In the genomic region with DNA sequence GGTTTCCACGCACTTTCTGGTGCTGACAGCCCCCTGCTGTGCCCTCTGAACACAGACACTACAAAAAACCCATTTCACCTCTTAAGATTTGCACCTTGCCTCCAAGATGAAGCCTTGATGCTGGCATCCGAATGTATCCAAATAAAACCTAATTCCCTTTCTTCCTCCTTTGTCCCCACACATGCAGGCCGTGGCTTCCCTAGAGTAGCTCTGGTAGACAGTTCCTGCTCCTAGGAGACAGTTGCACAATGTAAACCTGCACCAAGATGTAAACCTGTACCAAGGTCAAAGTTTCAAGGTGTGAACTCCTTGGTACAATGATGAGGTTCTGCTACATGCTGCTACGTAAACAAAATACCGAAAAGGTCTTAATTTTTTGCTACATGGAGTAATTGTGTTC, we compare ENCODE assay signal across 26 cellular contexts. TPM values are rescaled to one million over a fixed set of nuclear protein-coding genes. Genes with fewer than 3 reads are reported as not detected.
DNase-seq lines count a peak whose midpoint lies in the region; ATAC-seq, FAIRE-seq and TF ChIP-seq lines count a peak whose summit lies in the region.
"Had no signal": no experiment of that assay in that cellular context is flagged by ENCODE, and none has a peak within 500 bp of the region (broad histone marks: within the 10 kb centered on the region; RNA-seq: fewer than 3 reads in every experiment).

No MANE protein-coding gene starts in this region.

- no peak overlapping the region for H3K4me3 ChIP-seq in CD8-positive, alpha-beta T cell (ENCODE audit: low read depth, low read length)
- H3K4me3 ChIP-seq in hepatocyte (no peak overlapping the region), small intestine (ENCODE audit: low read depth in 1 of 2, low read length in 2 of 2) (no peak overlapping the region)
- H3K4me3 ChIP-seq: SJSA1, uterus had no signal

- H3K36me3 ChIP-seq in CD8-positive, alpha-beta T cell (ENCODE audit: insufficient read depth, low read length), result no peaks in the 10 kb centered on the region
- H3K36me3 ChIP-seq in hepatocyte (replicated peaks; ENCODE audit: insufficient read depth, low read depth), result no peaks in the 10 kb centered on the region
- H3K36me3 ChIP-seq in small intestine (ENCODE audit: control insufficient read depth in 2 of 2, insufficient read depth in 2 of 2, low read length in 2 of 2), result no peaks in the 10 kb centered on the region
- H3K36me3 ChIP-seq: esophagus muscularis mucosa, SJSA1, uterus had no signal

- peaks cover 24% of the 10 kb centered on the region for H3K27me3 ChIP-seq in CD8-positive, alpha-beta T cell (ENCODE audit: insufficient read depth, low read length)
- peaks cover 53% of the 10 kb centered on the region for H3K27me3 ChIP-seq in hepatocyte
- H3K27me3 ChIP-seq in small intestine (ENCODE audit: control insufficient read depth in 2 of 2, insufficient read depth in 2 of 2, low read length in 2 of 2), result peaks cover 0 to 2% of the 10 kb centered on the region in 2 donors
- H3K27me3 ChIP-seq: SJSA1, uterus had no signal

- POLR2A ChIA-PET in CD8-positive, alpha-beta T cell (lab: Charles Lee), result no interaction called here

- no peaks in the 10 kb centered on the region for H3K79me2 ChIP-seq in hepatocyte

- H3K9me3 ChIP-seq in CD8-positive, alpha-beta T cell (ENCODE audit: low read length), result no peaks in the 10 kb centered on the region
- no peaks in the 10 kb centered on the region for H3K9me3 ChIP-seq in hepatocyte (ENCODE audit: low read depth)
- H3K9me3 ChIP-seq in small intestine (ENCODE audit: control insufficient read depth, low read depth), result no peaks in the 10 kb centered on the region
- H3K9me3 ChIP-seq: esophagus muscularis mucosa, SJSA1, uterus had no signal

- no peaks in the 10 kb centered on the region for H3K9me3 Mint-ChIP-seq in CD8-positive, alpha-beta T cell
- H3K9me3 Mint-ChIP-seq: activated naive CD4-positive, alpha-beta T cell treated with anti-CD3 and anti-CD28 coated beads, Interleukin-2, amount 50 U/mL, for 72 hours; CD8-positive, alpha-beta memory T cell had no signal

- FAIRE-seq in small intestine (lab: Jason Lieb, UNC), result no peak
- FAIRE-seq: frontal cortex, RCC 7860 had no signal

- no peaks in the 10 kb centered on the region for H3K36me3 Mint-ChIP-seq in CD8-positive, alpha-beta T cell
- H3K36me3 Mint-ChIP-seq: CD8-positive, alpha-beta memory T cell had no signal

- H2AFZ ChIP-seq in hepatocyte, result no peak overlapping the region

- H3K27ac ChIP-seq in CD8-positive, alpha-beta T cell (ENCODE audit: low read depth, low read length), result no peak overlapping the region
- H3K27ac ChIP-seq in hepatocyte (no peak overlapping the region), small intestine (ENCODE audit: low read depth in 1 of 2, low read length in 1 of 2) (no peak overlapping the region)
- H3K27ac ChIP-seq: esophagus muscularis mucosa, HL-60, SJSA1, uterus had no signal

- CTCF ChIA-PET in CD8-positive, alpha-beta T cell (lab: Charles Lee), result interaction anchor here (1.5 kb wide), 1 partner anchor 10 kb away, joined by 5 read pairs; no protein-coding TSS in a partner anchor

- peak overlapping the region; percentile 74 for H3K4me2 ChIP-seq in hepatocyte

- H3K27me3 Mint-ChIP-seq in CD8-positive, alpha-beta T cell (ENCODE audit: low read depth), result peaks cover 58% of the 10 kb centered on the region

- H3K4me1 ChIP-seq in CD8-positive, alpha-beta T cell (ENCODE audit: insufficient read depth, low read length), result peaks cover 17% of the 10 kb centered on the region
- H3K4me1 ChIP-seq in hepatocyte (ENCODE audit: insufficient read depth) (no peaks in the 10 kb centered on the region), small intestine (ENCODE audit: control insufficient read depth in 2 of 2, insufficient read depth in 1 of 2, low read depth in 1 of 2, low read length in 1 of 2) (peaks cover 0 to 2% of the 10 kb centered on the region in 2 donors)

- TF ChIP-seq CTCF in CD8-positive, alpha-beta T cell (IDR thresholded peaks at IDR 0.05), result no peak
- TF ChIP-seq CTCF in hepatocyte (IDR thresholded peaks at IDR 0.05; ENCODE audit: poor library complexity), result no peak

- peaks cover 40% of the 10 kb centered on the region for H3K4me1 Mint-ChIP-seq in CD8-positive, alpha-beta T cell (ENCODE audit: low read depth)

- DNase-seq in CD8-positive, alpha-beta T cell, result no peak
- DNase-seq in NCI-H69 (lab: John Stamatoyannopoulos, UW), result peak; percentile 46
- no peak for DNase-seq in hepatocyte (ENCODE audit: low spot score)
- peak; percentile 70 for DNase-seq in small intestine
- DNase-seq in erythroblast (lab: John Stamatoyannopoulos, UW), result no peak
- DNase-seq in stimulated activated CD4-positive, alpha-beta T cell treated with anti-CD3 and anti-CD28 coated beads, Interleukin-15, amount 100 ng/mL, for 24 hours, result no peak
- no peak for DNase-seq in NOMO-1 (lab: John Stamatoyannopoulos, UW; ENCODE audit: unreplicated experiment in 2 of 2)
- DNase-seq: activated CD4-positive, alpha-beta T cell treated with anti-CD3 and anti-CD28 coated beads for 48 hours; DMS79 treated with DMSO at 0.1 percent for 48 hours; effector CD8-positive, alpha-beta T cell; mammary epithelial cell; NCI-H1105 treated with DMSO at 0.1 percent for 48 hours; NCI-H2081; NCI-H446; stimulated activated CD8-positive, alpha-beta memory T cell treated with anti-CD3 and anti-CD28 coated beads, Interleukin-4, amount 100 ng/mL, for 48 hours; uterus had no signal

- peak overlapping the region; percentile 30 for H3K4me3 Mint-ChIP-seq in CD8-positive, alpha-beta T cell

- no peak overlapping the region for H3K27ac Mint-ChIP-seq in CD8-positive, alpha-beta T cell
- H3K27ac Mint-ChIP-seq: activated naive CD4-positive, alpha-beta T cell treated with anti-CD3 and anti-CD28 coated beads, Interleukin-2, amount 50 U/mL, for 72 hours had no signal

- WGBS in hepatocyte (ENCODE audit: low lambda C conversion rate, missing lambda C conversion rate), result 74% methylated on average over 5 of the region's 5 CpGs
- 37 to 73% (median 55%) methylated on average over 5 of the region's 5 CpGs for WGBS in small intestine, 3 donors

- TF ChIP-seq POLR2A in erythroblast (IDR thresholded peaks at IDR 0.05; ENCODE audit: low read length), result no peak

- H4K20me1 ChIP-seq in hepatocyte (ENCODE audit: insufficient read depth, poor library complexity, severe bottlenecking), result no peaks in the 10 kb centered on the region

- no peaks in the 10 kb centered on the region for H3K9me2 ChIP-seq in hepatocyte (replicated peaks; ENCODE audit: insufficient read depth)

- no peak for ATAC-seq in CD8-positive, alpha-beta T cell
- ATAC-seq: activated naive CD4-positive, alpha-beta T cell treated with anti-CD3 and anti-CD28 coated beads, Interleukin-2, amount 50 U/mL, for 72 hours had no signal

- intact Hi-C loops in CD8-positive, alpha-beta T cell (cut with DNase I, micrococcal nuclease), result no loop called here

RNA-seq across cellular contexts. Expression of gene ABHD12B, which starts 0.6 kb away (rescaled TPM):
- not detected for total RNA-seq in CD8-positive, alpha-beta T cell
- total RNA-seq in hepatocyte, result not detected in 2 replicates
- polyA plus RNA-seq in hepatocyte (not detected in 2 replicates), small intestine (under 1 TPM in 1 of 3 donors, not detected in 2; 0.07 TPM)
- total RNA-seq: activated naive CD4-positive, alpha-beta T cell treated with anti-CD3 and anti-CD28 coated beads, Interleukin-2, amount 50 U/mL, for 72 hours; CD8-positive, alpha-beta memory T cell; esophagus muscularis mucosa; frontal cortex; kidney epithelial cell; mammary epithelial cell; sciatic nerve; SJSA1; T-helper 1 cell treated with Interleukin-12 subunit alpha and Interleukin-12 subunit beta and Interleukin-4 antibody, amounts not matched to agents 30 ng/mL and 1 ng/mL, for 36 hours; uterus had no signal
- polyA plus RNA-seq: CD8-positive, alpha-beta memory T cell; mammary epithelial cell had no signal

RNA-seq across cellular contexts. Expression of gene NIN, which starts 40.3 kb away (rescaled TPM):
- 100 to 1,000 TPM; 121 to 132 TPM for total RNA-seq in CD8-positive, alpha-beta T cell
- total RNA-seq in hepatocyte, result 9.9 and 11.6 TPM in 2 replicates
- 4.2 and 7.3 TPM in 2 replicates for polyA plus RNA-seq in hepatocyte
- polyA plus RNA-seq in small intestine, result 1 to 10 TPM; 1.9 to 4.4 (median 3.1) TPM

Comparison
In these comparisons a context has a peak if more than half of its experiments do, and no peak if none do; other contexts are left out.
1. DNase-seq: peak in NCI-H69 (single experiment) and small intestine (single experiment); none in CD8-positive, alpha-beta T cell (0 of 7), hepatocyte (single experiment), erythroblast (0 of 2), stimulated activated CD4-positive, alpha-beta T cell treated with anti-CD3 and anti-CD28 coated beads, Interleukin-15, amount 100 ng/mL, for 24 hours (single experiment) and NOMO-1 (0 of 2).